In the genomic region with DNA sequence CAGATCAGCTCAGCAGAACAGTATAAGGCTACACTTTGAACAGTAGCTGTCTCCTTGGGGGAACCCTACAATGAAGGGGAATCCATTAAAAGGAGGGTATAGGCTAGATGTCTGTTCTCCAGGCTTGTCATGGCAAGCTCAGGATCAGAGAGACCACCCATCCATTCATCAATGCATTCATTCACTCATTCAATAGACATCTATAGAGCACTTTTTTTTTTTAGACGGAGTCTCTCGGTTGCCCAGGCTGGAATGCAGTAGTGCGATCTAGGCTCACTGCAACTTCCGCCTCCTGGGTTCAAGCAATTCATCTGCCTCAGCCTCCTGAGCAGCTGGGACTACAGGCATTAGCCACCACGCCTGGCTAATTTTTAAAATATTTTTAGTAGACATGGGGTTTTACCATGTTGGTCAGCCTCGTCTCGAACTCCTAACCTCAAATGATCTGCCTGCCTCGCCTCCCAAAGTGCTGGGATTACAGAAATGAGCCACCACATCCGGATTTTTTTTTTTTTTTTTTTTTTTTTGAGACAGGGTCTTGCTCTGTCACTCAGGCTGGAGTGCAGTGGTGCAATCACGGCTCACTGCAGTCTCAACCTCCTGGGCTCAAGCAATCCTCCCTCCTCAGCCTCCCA, we compare ENCODE assay signal across 7 cellular contexts. TPM values are rescaled to one million over a fixed set of nuclear protein-coding genes. Genes with fewer than 3 reads are reported as not detected.
DNase-seq lines count a peak whose midpoint lies in the region; ATAC-seq, FAIRE-seq and TF ChIP-seq lines count a peak whose summit lies in the region.
"Not testable (repeated sequence)": the region's sequence is repeated elsewhere in the genome, so short reads cannot be mapped to it uniquely, and the experiment has no call there.

No MANE protein-coding gene starts in this region.

- not testable (repeated sequence) for TF ChIP-seq POLR2A in Peyer's patch (IDR thresholded peaks at IDR 0.05)

- not testable (repeated sequence) for H3K9me3 Mint-ChIP-seq in activated T-helper 2 cell treated with anti-CD3 and anti-CD28 coated beads, Interferon-gamma antibody, Interleukin-2, Interleukin-4, amounts not matched to agents 10 μg/mL and 5 μg/mL and 100 μg/mL, durations not matched to agents 14 hours and 24 hours and 36 hours; natural killer cell treated with Interleukin-12 subunit alpha and Interleukin-12 subunit beta and Interleukin-15 and Interleukin-18, amount 100 ng/mL, for 72 hours; stimulated activated effector memory CD8-positive, alpha-beta T cell treated with anti-CD3 and anti-CD28 coated beads, Interleukin-12 subunit alpha, Interleukin-12 subunit beta, amount 100 ng/mL, for 72 hours

- not testable (repeated sequence) for H3K9me3 ChIP-seq in Peyer's patch; right cardiac atrium (ENCODE audit: control insufficient read depth, low read length)

- intact Hi-C loops in activated T-helper 2 cell treated with anti-CD3 and anti-CD28 coated beads, Interferon-gamma antibody, Interleukin-2, Interleukin-4, amounts not matched to agents 10 μg/mL and 5 μg/mL and 100 μg/mL, durations not matched to agents 14 hours and 24 hours and 36 hours (cut with micrococcal nuclease): loop anchor here (10.0 kb wide), 2 partner anchors 360 to 490 kb away; a partner anchor contains a TSS
- intact Hi-C loops in right cardiac atrium (cut with DNase I): not testable (repeated sequence)

- H3K4me3 Mint-ChIP-seq in activated T-helper 2 cell treated with anti-CD3 and anti-CD28 coated beads, Interferon-gamma antibody, Interleukin-2, Interleukin-4, amounts not matched to agents 10 μg/mL and 5 μg/mL and 100 μg/mL, durations not matched to agents 14 hours and 24 hours and 36 hours (ENCODE audit: low read depth): peak overlapping the region; percentile 19
- peak overlapping the region; percentile 94 for H3K4me3 Mint-ChIP-seq in natural killer cell treated with Interleukin-12 subunit alpha and Interleukin-12 subunit beta and Interleukin-15 and Interleukin-18, amount 100 ng/mL, for 72 hours
- peak overlapping the region; percentile 79 for H3K4me3 Mint-ChIP-seq in stimulated activated effector memory CD8-positive, alpha-beta T cell treated with anti-CD3 and anti-CD28 coated beads, Interleukin-12 subunit alpha, Interleukin-12 subunit beta, amount 100 ng/mL, for 72 hours

- not testable (repeated sequence) for DNase-seq in GM18507 (ENCODE audit: extremely low spot score, insufficient read length, low read depth); Peyer's patch; activated T-helper 2 cell treated with anti-CD3 and anti-CD28 coated beads, Interferon-gamma antibody, Interleukin-2, Interleukin-4, amounts not matched to agents 10 μg/mL and 5 μg/mL and 100 μg/mL, durations not matched to agents 14 hours and 24 hours and 36 hours (ENCODE audit: low spot score); right cardiac atrium; natural killer cell treated with Interleukin-12 subunit alpha and Interleukin-12 subunit beta and Interleukin-15 and Interleukin-18, amount 100 ng/mL, for 72 hours (ENCODE audit: low spot score); stimulated activated effector memory CD8-positive, alpha-beta T cell treated with anti-CD3 and anti-CD28 coated beads, Interleukin-12 subunit alpha, Interleukin-12 subunit beta, amount 100 ng/mL, for 72 hours (ENCODE audit: low spot score in 2 of 2)

- H3K27ac Mint-ChIP-seq in activated T-helper 2 cell treated with anti-CD3 and anti-CD28 coated beads, Interferon-gamma antibody, Interleukin-2, Interleukin-4, amounts not matched to agents 10 μg/mL and 5 μg/mL and 100 μg/mL, durations not matched to agents 14 hours and 24 hours and 36 hours: peak overlapping the region; percentile 99
- peak overlapping the region; percentile 99 to 100 for H3K27ac Mint-ChIP-seq in natural killer cell treated with Interleukin-12 subunit alpha and Interleukin-12 subunit beta and Interleukin-15 and Interleukin-18, amount 100 ng/mL, for 72 hours
- H3K27ac Mint-ChIP-seq in stimulated activated effector memory CD8-positive, alpha-beta T cell treated with anti-CD3 and anti-CD28 coated beads, Interleukin-12 subunit alpha, Interleukin-12 subunit beta, amount 100 ng/mL, for 72 hours: peak overlapping the region; percentile 98

- H3K27me3 ChIP-seq in Peyer's patch; right cardiac atrium (ENCODE audit: control insufficient read depth, insufficient read depth): not testable (repeated sequence)

- peaks cover 0 to 35% (median 10%) of the 10 kb centered on the region in 4 donors for H3K4me1 ChIP-seq in Peyer's patch
- not testable (repeated sequence) for H3K4me1 ChIP-seq in right cardiac atrium (ENCODE audit: control insufficient read depth, insufficient read depth, low read length)

- not testable (repeated sequence) for ATAC-seq in right cardiac atrium; natural killer cell treated with Interleukin-12 subunit alpha and Interleukin-12 subunit beta and Interleukin-15 and Interleukin-18, amount 100 ng/mL, for 72 hours; stimulated activated effector memory CD8-positive, alpha-beta T cell treated with anti-CD3 and anti-CD28 coated beads, Interleukin-12 subunit alpha, Interleukin-12 subunit beta, amount 100 ng/mL, for 72 hours

- not testable (repeated sequence) for H3K36me3 Mint-ChIP-seq in activated T-helper 2 cell treated with anti-CD3 and anti-CD28 coated beads, Interferon-gamma antibody, Interleukin-2, Interleukin-4, amounts not matched to agents 10 μg/mL and 5 μg/mL and 100 μg/mL, durations not matched to agents 14 hours and 24 hours and 36 hours (ENCODE audit: low read depth); natural killer cell treated with Interleukin-12 subunit alpha and Interleukin-12 subunit beta and Interleukin-15 and Interleukin-18, amount 100 ng/mL, for 72 hours
- peaks cover 35% of the 10 kb centered on the region for H3K36me3 Mint-ChIP-seq in stimulated activated effector memory CD8-positive, alpha-beta T cell treated with anti-CD3 and anti-CD28 coated beads, Interleukin-12 subunit alpha, Interleukin-12 subunit beta, amount 100 ng/mL, for 72 hours

- H3K36me3 ChIP-seq in Peyer's patch: not testable (repeated sequence)

- peak; percentile 35 for FAIRE-seq in GM18507 (lab: Jason Lieb, UNC)

- not testable (repeated sequence) for H3K4me3 ChIP-seq in Peyer's patch; right cardiac atrium (ENCODE audit: low read length)

- H3K27ac ChIP-seq in Peyer's patch (peak overlapping the region; percentile 86 to 90 (median 89)), cingulate gyrus (ENCODE audit: low read depth, low read length) (peak overlapping the region; percentile 99), right cardiac atrium (ENCODE audit: low read length) (peak overlapping the region; percentile 71)

- 92% methylated on average over 10 of the region's 10 CpGs for WGBS in right cardiac atrium

- not testable (repeated sequence) for H3K27me3 Mint-ChIP-seq in activated T-helper 2 cell treated with anti-CD3 and anti-CD28 coated beads, Interferon-gamma antibody, Interleukin-2, Interleukin-4, amounts not matched to agents 10 μg/mL and 5 μg/mL and 100 μg/mL, durations not matched to agents 14 hours and 24 hours and 36 hours (ENCODE audit: low read depth); natural killer cell treated with Interleukin-12 subunit alpha and Interleukin-12 subunit beta and Interleukin-15 and Interleukin-18, amount 100 ng/mL, for 72 hours

- not testable (repeated sequence) for TF ChIP-seq CTCF in Peyer's patch (IDR thresholded peaks at IDR 0.05)

- peaks cover 60% of the 10 kb centered on the region for H3K4me1 Mint-ChIP-seq in activated T-helper 2 cell treated with anti-CD3 and anti-CD28 coated beads, Interferon-gamma antibody, Interleukin-2, Interleukin-4, amounts not matched to agents 10 μg/mL and 5 μg/mL and 100 μg/mL, durations not matched to agents 14 hours and 24 hours and 36 hours (ENCODE audit: low read depth)
- H3K4me1 Mint-ChIP-seq in natural killer cell treated with Interleukin-12 subunit alpha and Interleukin-12 subunit beta and Interleukin-15 and Interleukin-18, amount 100 ng/mL, for 72 hours (ENCODE audit: low read depth in 2 of 2): peaks cover 62 to 66% of the 10 kb centered on the region in 2 donors
- H3K4me1 Mint-ChIP-seq in stimulated activated effector memory CD8-positive, alpha-beta T cell treated with anti-CD3 and anti-CD28 coated beads, Interleukin-12 subunit alpha, Interleukin-12 subunit beta, amount 100 ng/mL, for 72 hours: peaks cover 74% of the 10 kb centered on the region

RNA-seq across cellular contexts. Expression of a gene that starts 47.2 kb away (rescaled TPM):
- total RNA-seq in Peyer's patch (100 to 1,000 TPM; 129 to 152 (median 134) TPM), right cardiac atrium (100 to 1,000 TPM; 233 to 259 (median 239) TPM)
- 433 and 442 TPM in 2 replicates for total RNA-seq in activated T-helper 2 cell treated with anti-CD3 and anti-CD28 coated beads, Interferon-gamma antibody, Interleukin-2, Interleukin-4, amounts not matched to agents 10 μg/mL and 5 μg/mL and 100 μg/mL, durations not matched to agents 14 hours and 24 hours and 36 hours
- polyA plus RNA-seq in right cardiac atrium: 280 TPM
- 100 to 1,000 TPM; 357 to 363 TPM for total RNA-seq in natural killer cell treated with Interleukin-12 subunit alpha and Interleukin-12 subunit beta and Interleukin-15 and Interleukin-18, amount 100 ng/mL, for 72 hours

RNA-seq across cellular contexts. Expression of a gene that starts 56.4 kb away (rescaled TPM):
- total RNA-seq in Peyer's patch: 10 to 100 TPM; 10.3 to 18.7 (median 14.0) TPM
- total RNA-seq in activated T-helper 2 cell treated with anti-CD3 and anti-CD28 coated beads, Interferon-gamma antibody, Interleukin-2, Interleukin-4, amounts not matched to agents 10 μg/mL and 5 μg/mL and 100 μg/mL, durations not matched to agents 14 hours and 24 hours and 36 hours: 22.1 and 24.7 TPM in 2 replicates
- total RNA-seq in right cardiac atrium: 10 to 100 TPM; 12.5 to 14.4 (median 13.4) TPM
- 4.1 TPM for polyA plus RNA-seq in right cardiac atrium
- 10 to 100 TPM; 24.3 to 26.1 TPM for total RNA-seq in natural killer cell treated with Interleukin-12 subunit alpha and Interleukin-12 subunit beta and Interleukin-15 and Interleukin-18, amount 100 ng/mL, for 72 hours

Comparison
In these comparisons a context has a peak if more than half of its experiments do, and no peak if none do; other contexts are left out.
1. H3K4me3 Mint-ChIP-seq: peak in every context shown above with its lines; median percentile 94 in natural killer cell treated with Interleukin-12 subunit alpha and Interleukin-12 subunit beta and Interleukin-15 and Interleukin-18, amount 100 ng/mL, for 72 hours; 79 in stimulated activated effector memory CD8-positive, alpha-beta T cell treated with anti-CD3 and anti-CD28 coated beads, Interleukin-12 subunit alpha, Interleukin-12 subunit beta, amount 100 ng/mL, for 72 hours; 19 in activated T-helper 2 cell treated with anti-CD3 and anti-CD28 coated beads, Interferon-gamma antibody, Interleukin-2, Interleukin-4, amounts not matched to agents 10 μg/mL and 5 μg/mL and 100 μg/mL, durations not matched to agents 14 hours and 24 hours and 36 hours.